ENCODE assay signal across 20 cellular contexts in genomic region chr1:168607872-168608428, GRCh38. TPM values are rescaled to one million over a fixed set of nuclear protein-coding genes. Genes with fewer than 3 reads are reported as not detected.
DNase-seq lines count a peak whose midpoint lies in the region; ATAC-seq lines count a peak whose summit lies in the region.
"Had no signal": no experiment of that assay in that cellular context is flagged by ENCODE, and none has a peak within 500 bp of the region (broad histone marks: within the 10 kb centered on the region; RNA-seq: fewer than 3 reads in every experiment).

No MANE protein-coding gene starts in this region.

- no peaks in the 10 kb centered on the region for H3K36me3 Mint-ChIP-seq in activated naive CD4-positive, alpha-beta T cell treated with anti-CD3 and anti-CD28 coated beads, Interleukin-2, amount 50 U/mL, for 24 hours
- H3K36me3 Mint-ChIP-seq in activated naive CD4-positive, alpha-beta T cell treated with anti-CD3 and anti-CD28 coated beads, Interleukin-2, amount 50 U/mL, for 72 hours: no peaks in the 10 kb centered on the region
- H3K36me3 Mint-ChIP-seq: CD14-positive monocyte; CD4-positive, alpha-beta memory T cell had no signal

- H3K27me3 ChIP-seq in skeletal muscle tissue (ENCODE audit: control insufficient read depth in 3 of 3, insufficient read depth in 3 of 3, low read length in 3 of 3) (no peaks in the 10 kb centered on the region), aorta (ENCODE audit: control insufficient read depth in 1 of 2, insufficient read depth in 2 of 2, low read length in 1 of 2) (no peaks in the 10 kb centered on the region)
- H3K27me3 ChIP-seq: BLaER1 had no signal

- H3K4me1 Mint-ChIP-seq in activated naive CD4-positive, alpha-beta T cell treated with anti-CD3 and anti-CD28 coated beads, Interleukin-2, amount 50 U/mL, for 24 hours: no peaks in the 10 kb centered on the region
- H3K4me1 Mint-ChIP-seq: CD14-positive monocyte; CD4-positive, alpha-beta memory T cell had no signal

- H3K4me1 ChIP-seq in skeletal muscle tissue (ENCODE audit: control insufficient read depth in 3 of 3, insufficient read depth in 3 of 3, low read length in 3 of 3): peaks cover 42 to 59% (median 58%) of the 10 kb centered on the region in 3 donors
- peaks cover 8 to 12% of the 10 kb centered on the region in 2 donors for H3K4me1 ChIP-seq in aorta (ENCODE audit: control insufficient read depth in 1 of 2, insufficient read depth in 2 of 2, low read length in 2 of 2)
- H3K4me1 ChIP-seq: A549 had no signal

- intact Hi-C loops in left ventricle myocardium superior (cut with micrococcal nuclease): loop anchor here (10.0 kb wide), 1 partner anchor 497 kb away; the partner anchor contains the start of gene ATP1B1
- intact Hi-C loops in Right ventricle myocardium superior (cut with DNase I): loop anchor here (10.0 kb wide), 1 partner anchor 587 kb away; no protein-coding TSS in a partner anchor
- intact Hi-C loops in aorta (cut with DNase I): loop anchor here (5.0 to 10.0 kb wide), 4 partner anchors 177 to 527 kb away; partner anchors contain the start of gene ATP1B1 (in 1 of the 2)

- DNase-seq in activated naive CD4-positive, alpha-beta T cell treated with anti-CD3 and anti-CD28 coated beads, Interleukin-2, amount 50 U/mL, for 72 hours (ENCODE audit: low spot score in 2 of 2): no peak
- DNase-seq in left ventricle myocardium superior (no peak), Right ventricle myocardium superior (no peak), aorta (no peak), AG20443 (ENCODE audit: low spot score) (no peak), hepatic stellate cell (ENCODE audit: low spot score) (no peak)
- DNase-seq: CD4-positive, alpha-beta memory T cell; DMS153; DMS79; GDM1; HCEC 1CT had no signal

- H3K27ac ChIP-seq in skeletal muscle tissue (ENCODE audit: low read depth, low read length) (peak overlapping the region; percentile 91), aorta (ENCODE audit: low read depth in 1 of 2, low read length in 2 of 2) (peak overlapping the region; percentile 93 to 95)
- H3K27ac ChIP-seq: 22Rv1, A549, BLaER1 had no signal

- WGBS in aorta, 2 donors: 13 to 16% methylated on average over 3 of the region's 3 CpGs

- H3K27me3 Mint-ChIP-seq in activated naive CD4-positive, alpha-beta T cell treated with anti-CD3 and anti-CD28 coated beads, Interleukin-2, amount 50 U/mL, for 24 hours: peaks cover 2% of the 10 kb centered on the region

- ATAC-seq in activated naive CD4-positive, alpha-beta T cell treated with anti-CD3 and anti-CD28 coated beads, Interleukin-2, amount 50 U/mL, for 72 hours: no peak
- ATAC-seq in left ventricle myocardium superior: peak; percentile 53
- no peak for ATAC-seq in Right ventricle myocardium superior (ENCODE audit: poor library complexity)
- ATAC-seq in aorta (ENCODE audit: low FRiP score): no peak
- ATAC-seq: A549, GM23338 had no signal

- peak overlapping the region; percentile 30 for H3K27ac Mint-ChIP-seq in activated naive CD4-positive, alpha-beta T cell treated with anti-CD3 and anti-CD28 coated beads, Interleukin-2, amount 50 U/mL, for 24 hours
- no peak overlapping the region for H3K27ac Mint-ChIP-seq in activated naive CD4-positive, alpha-beta T cell treated with anti-CD3 and anti-CD28 coated beads, Interleukin-2, amount 50 U/mL, for 72 hours
- H3K27ac Mint-ChIP-seq: CD14-positive monocyte; CD4-positive, alpha-beta memory T cell; GM23338 had no signal

- H3K9ac ChIP-seq in skeletal muscle tissue (ENCODE audit: low read depth in 1 of 3, low read length in 3 of 3): peak overlapping the region in 2 of 3 donors; percentile 73 to 84
- H3K9ac ChIP-seq: BLaER1 had no signal

- H3K4me3 ChIP-seq in skeletal muscle tissue (ENCODE audit: low read length in 3 of 3): peak overlapping the region in 2 of 3 donors; percentile 11 to 35
- H3K4me3 ChIP-seq in aorta (ENCODE audit: low read length in 2 of 2): no peak overlapping the region
- H3K4me3 ChIP-seq: A549, BLaER1, GM23338 had no signal

- no peaks in the 10 kb centered on the region for H3K9me3 ChIP-seq in skeletal muscle tissue (ENCODE audit: control insufficient read depth in 3 of 3, low read length in 3 of 3)
- no peaks in the 10 kb centered on the region for H3K9me3 ChIP-seq in aorta (ENCODE audit: control insufficient read depth, low read length)
- H3K9me3 ChIP-seq: A549, BLaER1 had no signal

- no peak overlapping the region for H3K4me3 Mint-ChIP-seq in activated naive CD4-positive, alpha-beta T cell treated with anti-CD3 and anti-CD28 coated beads, Interleukin-2, amount 50 U/mL, for 24 hours
- H3K4me3 Mint-ChIP-seq: CD14-positive monocyte; CD4-positive, alpha-beta memory T cell; GM23338 had no signal

- H3K36me3 ChIP-seq in skeletal muscle tissue (ENCODE audit: control insufficient read depth in 3 of 3, insufficient read depth in 3 of 3, low read length in 3 of 3): no peaks in the 10 kb centered on the region
- no peaks in the 10 kb centered on the region for H3K36me3 ChIP-seq in aorta (ENCODE audit: control insufficient read depth in 1 of 2, insufficient read depth in 2 of 2, low read length in 1 of 2)
- H3K36me3 ChIP-seq: BLaER1 had no signal

- H3K9me3 Mint-ChIP-seq in activated naive CD4-positive, alpha-beta T cell treated with anti-CD3 and anti-CD28 coated beads, Interleukin-2, amount 50 U/mL, for 24 hours: no peaks in the 10 kb centered on the region
- H3K9me3 Mint-ChIP-seq in activated naive CD4-positive, alpha-beta T cell treated with anti-CD3 and anti-CD28 coated beads, Interleukin-2, amount 50 U/mL, for 72 hours: no peaks in the 10 kb centered on the region
- H3K9me3 Mint-ChIP-seq: CD4-positive, alpha-beta memory T cell; GM23338 had no signal

RNA-seq across cellular contexts. Expression of gene XCL1, which starts 31.5 kb away (rescaled TPM):
- total RNA-seq in activated naive CD4-positive, alpha-beta T cell treated with anti-CD3 and anti-CD28 coated beads, Interleukin-2, amount 50 U/mL, for 72 hours: 1 to 10 TPM in 1 of 2 donors, not detected in 1; 5.9 TPM
- total RNA-seq in left ventricle myocardium superior (0.67 TPM), Right ventricle myocardium superior (0.48 TPM), skeletal muscle tissue (not detected), aorta (under 1 TPM in 1 of 2 donors, not detected in 1; 0.26 TPM)
- polyA plus RNA-seq in aorta: under 1 TPM in 1 of 2 donors, not detected in 1; 0.20 TPM
- total RNA-seq: Daoy, GM23338, HT-29 had no signal
- polyA plus RNA-seq: A549, CD14-positive monocyte had no signal

Comparison
In these comparisons a context has a peak if more than half of its experiments do, and no peak if none do; other contexts are left out.
1. H3K4me3 ChIP-seq: peak in skeletal muscle tissue (2 of 3); none in aorta (0 of 2).